Comparison of ENCODE assay signal across 1 cellular context in genomic region chr16:4307215-4308037, GRCh38.
TF ChIP-seq lines count a peak whose summit lies in the region.

No MANE protein-coding gene starts in this region.

TF ChIP-seq in K562, 482 proteins besides CTCF, POLR2A, EP300 and RAD21 (continued from another document):
- TF ChIP-seq MNT (conservative IDR thresholded peaks at IDR 0.05) = peak in 1 of 2 experiments; percentile 74; a peak in 3 of 4 replicates
